In genomic region chr9:97714435-97714834, GRCh38 we compare ENCODE assay signal across 11 cellular contexts. TPM values are rescaled to one million over a fixed set of nuclear protein-coding genes. Genes with fewer than 3 reads are reported as not detected.
DNase-seq lines count a peak whose midpoint lies in the region; ATAC-seq and TF ChIP-seq lines count a peak whose summit lies in the region.
"Had no signal": no experiment of that assay in that cellular context is flagged by ENCODE, and none has a peak within 500 bp of the region (broad histone marks: within the 10 kb centered on the region; RNA-seq: fewer than 3 reads in every experiment).

No MANE protein-coding gene starts in this region.

- DNase-seq in activated CD8-positive, alpha-beta T cell treated with anti-CD3 and anti-CD28 coated beads, Interleukin-2, amount 10 ng/mL, durations not matched to agents 7 days and 5 days = no peak
- DNase-seq in activated CD8-positive, alpha-beta T cell treated with anti-CD3 and anti-CD28 coated beads for 36 hours = no peak
- DNase-seq in NB4 (ENCODE audit: low read depth) (peak; percentile 36), epithelial cell of proximal tubule (ENCODE audit: low read depth) (peak; percentile 71), type B pancreatic cell (ENCODE audit: extremely low spot score, unreplicated experiment) (no peak), posterior vena cava (ENCODE audit: low spot score) (no peak), COLO829 (ENCODE audit: low spot score) (no peak)
- DNase-seq: transverse colon had no signal

- peak overlapping the region; percentile 8 for H3K4me3 Mint-ChIP-seq in activated CD8-positive, alpha-beta T cell treated with anti-CD3 and anti-CD28 coated beads, Interleukin-2, amount 10 ng/mL, durations not matched to agents 7 days and 5 days
- no peak overlapping the region for H3K4me3 Mint-ChIP-seq in activated CD8-positive, alpha-beta T cell treated with anti-CD3 and anti-CD28 coated beads for 36 hours
- no peak overlapping the region for H3K4me3 Mint-ChIP-seq in type B pancreatic cell
- H3K4me3 Mint-ChIP-seq: neural progenitor cell had no signal

- CTCF ChIA-PET in activated CD8-positive, alpha-beta T cell treated with anti-CD3 and anti-CD28 coated beads, Interleukin-2, amount 10 ng/mL, durations not matched to agents 7 days and 5 days (lab: Charles Lee) = interaction anchor here (0.9 to 2.6 kb wide), 4 partner anchors 16 to 210 kb away, joined by 3 to 10 read pairs (median 3); no protein-coding TSS in a partner anchor
- CTCF ChIA-PET in activated CD8-positive, alpha-beta T cell treated with anti-CD3 and anti-CD28 coated beads for 36 hours (lab: Charles Lee) = interaction anchor here (1.3 to 4.2 kb wide), 4 partner anchors 9 to 187 kb away, joined by 4 to 32 read pairs (median 4); no protein-coding TSS in a partner anchor

- H3K36me3 Mint-ChIP-seq in activated CD8-positive, alpha-beta T cell treated with anti-CD3 and anti-CD28 coated beads, Interleukin-2, amount 10 ng/mL, durations not matched to agents 7 days and 5 days (ENCODE audit: low read depth) = no peaks in the 10 kb centered on the region
- no peaks in the 10 kb centered on the region for H3K36me3 Mint-ChIP-seq in activated CD8-positive, alpha-beta T cell treated with anti-CD3 and anti-CD28 coated beads for 36 hours (ENCODE audit: low read depth)
- no peaks in the 10 kb centered on the region for H3K36me3 Mint-ChIP-seq in type B pancreatic cell
- H3K36me3 Mint-ChIP-seq: neural progenitor cell had no signal

- H3K4me3 ChIP-seq in NB4 (ENCODE audit: low read depth, low read length) (no peak overlapping the region), epithelial cell of proximal tubule (ENCODE audit: low read depth, low read length) (no peak overlapping the region)
- H3K4me3 ChIP-seq: BLaER1, neural progenitor cell, transverse colon had no signal

- POLR2A ChIA-PET in activated CD8-positive, alpha-beta T cell treated with anti-CD3 and anti-CD28 coated beads, Interleukin-2, amount 10 ng/mL, durations not matched to agents 7 days and 5 days (lab: Charles Lee) = no interaction called here
- POLR2A ChIA-PET in activated CD8-positive, alpha-beta T cell treated with anti-CD3 and anti-CD28 coated beads for 36 hours (lab: Charles Lee) = interaction anchor here (1.1 kb wide), 2 partner anchors 82 to 301 kb away, joined by 3 to 4 read pairs; partner anchors contain the start of gene TSTD2

- H3K27ac Mint-ChIP-seq in activated CD8-positive, alpha-beta T cell treated with anti-CD3 and anti-CD28 coated beads, Interleukin-2, amount 10 ng/mL, durations not matched to agents 7 days and 5 days = no peak overlapping the region
- H3K27ac Mint-ChIP-seq in activated CD8-positive, alpha-beta T cell treated with anti-CD3 and anti-CD28 coated beads for 36 hours = no peak overlapping the region
- peak overlapping the region; percentile 59 for H3K27ac Mint-ChIP-seq in type B pancreatic cell
- H3K27ac Mint-ChIP-seq: neural progenitor cell had no signal

- peaks cover 29% of the 10 kb centered on the region for H3K4me1 Mint-ChIP-seq in activated CD8-positive, alpha-beta T cell treated with anti-CD3 and anti-CD28 coated beads, Interleukin-2, amount 10 ng/mL, durations not matched to agents 7 days and 5 days (ENCODE audit: low read depth)
- H3K4me1 Mint-ChIP-seq in activated CD8-positive, alpha-beta T cell treated with anti-CD3 and anti-CD28 coated beads for 36 hours (ENCODE audit: low read depth) = peaks cover 15% of the 10 kb centered on the region
- peaks cover 8% of the 10 kb centered on the region for H3K4me1 Mint-ChIP-seq in type B pancreatic cell (ENCODE audit: unreplicated experiment)
- H3K4me1 Mint-ChIP-seq: neural progenitor cell had no signal

- TF ChIP-seq CTCF in activated CD8-positive, alpha-beta T cell treated with anti-CD3 and anti-CD28 coated beads for 36 hours (IDR thresholded peaks at IDR 0.05) = no peak
- no peak for TF ChIP-seq CTCF in NB4 (IDR thresholded peaks at IDR 0.05; ENCODE audit: low read depth, low read length)
- TF ChIP-seq CTCF in epithelial cell of proximal tubule (conservative IDR thresholded peaks at IDR 0.05; ENCODE audit: low read depth, low read length) = no peak
- TF ChIP-seq CTCF in type B pancreatic cell (conservative IDR thresholded peaks at IDR 0.05) = no peak

- ATAC-seq in activated CD8-positive, alpha-beta T cell treated with anti-CD3 and anti-CD28 coated beads, Interleukin-2, amount 10 ng/mL, durations not matched to agents 7 days and 5 days = peak; percentile 32
- ATAC-seq in activated CD8-positive, alpha-beta T cell treated with anti-CD3 and anti-CD28 coated beads for 36 hours = no peak
- ATAC-seq in HG03159 (IDR thresholded peaks at IDR 0.05; ENCODE audit: unreplicated experiment) = no peak

- H3K27me3 Mint-ChIP-seq in activated CD8-positive, alpha-beta T cell treated with anti-CD3 and anti-CD28 coated beads, Interleukin-2, amount 10 ng/mL, durations not matched to agents 7 days and 5 days (ENCODE audit: low read depth) = peaks cover 26% of the 10 kb centered on the region
- H3K27me3 Mint-ChIP-seq in activated CD8-positive, alpha-beta T cell treated with anti-CD3 and anti-CD28 coated beads for 36 hours = no peaks in the 10 kb centered on the region
- H3K27me3 Mint-ChIP-seq in type B pancreatic cell = peaks cover 29% of the 10 kb centered on the region

- no peak for TF ChIP-seq POLR2A in NB4 (IDR thresholded peaks at IDR 0.05; ENCODE audit: extremely low read depth, insufficient read length)

- intact Hi-C loops in activated CD8-positive, alpha-beta T cell treated with anti-CD3 and anti-CD28 coated beads for 36 hours (cut with micrococcal nuclease) = loop anchor here (5.0 kb wide), 1 partner anchor 188 kb away; no protein-coding TSS in a partner anchor
- intact Hi-C loops in posterior vena cava (cut with DNase I) = loop anchor here in 1 of 2 donors (5.0 kb wide), 1 partner anchor 188 kb away; no protein-coding TSS in a partner anchor

- no peaks in the 10 kb centered on the region for H3K9me3 Mint-ChIP-seq in activated CD8-positive, alpha-beta T cell treated with anti-CD3 and anti-CD28 coated beads, Interleukin-2, amount 10 ng/mL, durations not matched to agents 7 days and 5 days (ENCODE audit: insufficient read depth)
- no peaks in the 10 kb centered on the region for H3K9me3 Mint-ChIP-seq in activated CD8-positive, alpha-beta T cell treated with anti-CD3 and anti-CD28 coated beads for 36 hours
- H3K9me3 Mint-ChIP-seq in type B pancreatic cell = peaks cover 6% of the 10 kb centered on the region
- H3K9me3 Mint-ChIP-seq: neural progenitor cell had no signal

RNA-seq across cellular contexts. Expression of gene XPA, which starts 17.3 kb away (rescaled TPM):
- 10 to 100 TPM; 10.2 TPM for total RNA-seq in activated CD8-positive, alpha-beta T cell treated with anti-CD3 and anti-CD28 coated beads, Interleukin-2, amount 10 ng/mL, durations not matched to agents 7 days and 5 days
- 10 to 100 TPM in 1 of 2 experiments, 1 to 10 TPM in 1; 9.8 to 10.9 TPM for total RNA-seq in activated CD8-positive, alpha-beta T cell treated with anti-CD3 and anti-CD28 coated beads for 36 hours
- 4.7 and 7.6 TPM in 2 replicates for total RNA-seq in epithelial cell of proximal tubule
- 11.6 and 13.7 TPM in 2 replicates for total RNA-seq in type B pancreatic cell (ENCODE audit: low replicate concordance)
- total RNA-seq in posterior vena cava = 10 to 100 TPM; 15.1 to 18.8 TPM

Comparison
In these comparisons a context has a peak if more than half of its experiments do, and no peak if none do; other contexts are left out.
1. DNase-seq: peak in NB4 (single experiment) and epithelial cell of proximal tubule (single experiment); none in activated CD8-positive, alpha-beta T cell treated with anti-CD3 and anti-CD28 coated beads, Interleukin-2, amount 10 ng/mL, durations not matched to agents 7 days and 5 days (single experiment), activated CD8-positive, alpha-beta T cell treated with anti-CD3 and anti-CD28 coated beads for 36 hours (single experiment), type B pancreatic cell (single experiment), posterior vena cava (single experiment) and COLO829 (single experiment).